17 cellular contexts compared by ENCODE assay signal in genomic region chr2:223560704-223561435, GRCh38. TPM values are rescaled to one million over a fixed set of nuclear protein-coding genes. Genes with fewer than 3 reads are reported as not detected.
A peak's percentile ranks its signal among the peaks of the same experiment; 100 is the strongest.
DNase-seq lines count a peak whose midpoint lies in the region; ATAC-seq and TF ChIP-seq lines count a peak whose summit lies in the region.
"Had no signal": no experiment of that assay in that cellular context is flagged by ENCODE, and none has a peak within 500 bp of the region (broad histone marks: within the 10 kb centered on the region; RNA-seq: fewer than 3 reads in every experiment).

No MANE protein-coding gene starts in this region.

- DNase-seq in DMS79 treated with DMSO at 0.1 percent for 48 hours (lab: John Stamatoyannopoulos, UW) (peak; percentile 24), DMS79 (lab: John Stamatoyannopoulos, UW) (no peak), NCI-H510A treated with DMSO at 0.1 percent for 48 hours (lab: John Stamatoyannopoulos, UW) (peak; percentile 75), endodermal cell (no peak), anterior cingulate cortex (lab: John Stamatoyannopoulos, UW) (no peak), ascending aorta (ENCODE audit: low spot score in 2 of 2) (no peak), mesothelial cell of epicardium (ENCODE audit: low spot score in 2 of 2, unreplicated experiment in 2 of 2) (no peak)
- DNase-seq: 8988T; activated CD4-positive, alpha-beta T cell treated with anti-CD3 and anti-CD28 coated beads for 1 hour; activated gamma-delta T cell treated with Interleukin-2 at 50 U/mL for 16 hours; GDM1; GOT3; lower lobe of right lung; MV-4-11; SJCRH30; tibial artery had no signal

- no peaks in the 10 kb centered on the region for H3K9me3 Mint-ChIP-seq in endodermal cell
- no peaks in the 10 kb centered on the region for H3K9me3 Mint-ChIP-seq in mesothelial cell of epicardium

- H3K36me3 ChIP-seq in endodermal cell (ENCODE audit: control insufficient read depth, insufficient read depth, low read length): no peaks in the 10 kb centered on the region
- no peaks in the 10 kb centered on the region for H3K36me3 ChIP-seq in ascending aorta
- H3K36me3 ChIP-seq: lower lobe of right lung, SJCRH30, tibial artery had no signal

- no peak for ATAC-seq in HG03354 (IDR thresholded peaks at IDR 0.05; ENCODE audit: poor library complexity, severe bottlenecking, unreplicated experiment)
- ATAC-seq: lower lobe of right lung had no signal

- no peaks in the 10 kb centered on the region for H3K9me3 ChIP-seq in endodermal cell (ENCODE audit: control insufficient read depth, low read length)
- no peaks in the 10 kb centered on the region for H3K9me3 ChIP-seq in ascending aorta
- H3K9me3 ChIP-seq: lower lobe of right lung, SJCRH30, tibial artery had no signal

- H3K27ac Mint-ChIP-seq in endodermal cell: no peak overlapping the region
- H3K27ac Mint-ChIP-seq in mesothelial cell of epicardium: no peak overlapping the region

- H3K4me1 ChIP-seq in endodermal cell (ENCODE audit: control insufficient read depth, insufficient read depth, low read length): no peaks in the 10 kb centered on the region
- no peaks in the 10 kb centered on the region for H3K4me1 ChIP-seq in ascending aorta
- H3K4me1 ChIP-seq: lower lobe of right lung, SJCRH30, tibial artery had no signal

- TF ChIP-seq CTCF in endodermal cell (conservative IDR thresholded peaks at IDR 0.05): peak; percentile 21
- no peak for TF ChIP-seq CTCF in ascending aorta (IDR thresholded peaks at IDR 0.05)
- TF ChIP-seq CTCF in mesothelial cell of epicardium (IDR thresholded peaks at IDR 0.05; ENCODE audit: unreplicated experiment): no peak

- no peak overlapping the region for H3K4me3 Mint-ChIP-seq in endodermal cell
- no peak overlapping the region for H3K4me3 Mint-ChIP-seq in mesothelial cell of epicardium

- H3K4me1 Mint-ChIP-seq in endodermal cell: peaks cover 3% of the 10 kb centered on the region
- H3K4me1 Mint-ChIP-seq in mesothelial cell of epicardium: peaks cover 4% of the 10 kb centered on the region

- no peaks in the 10 kb centered on the region for H3K27me3 ChIP-seq in endodermal cell (ENCODE audit: control insufficient read depth, insufficient read depth, low read length, poor library complexity, severe bottlenecking)
- H3K27me3 ChIP-seq in ascending aorta: no peaks in the 10 kb centered on the region
- H3K27me3 ChIP-seq: tibial artery had no signal

- peaks cover 3% of the 10 kb centered on the region for H3K27me3 Mint-ChIP-seq in endodermal cell (ENCODE audit: insufficient read depth)
- no peaks in the 10 kb centered on the region for H3K27me3 Mint-ChIP-seq in mesothelial cell of epicardium (ENCODE audit: low read depth)

- WGBS in endodermal cell (ENCODE audit: insufficient coverage in 1 of 2, insufficient read length in 1 of 2), 2 experiments: 83 to 84% methylated on average over 4 to 7 of the region's 7 CpGs

- H3K27ac ChIP-seq in endodermal cell (ENCODE audit: low read depth, low read length) (no peak overlapping the region), ascending aorta (no peak overlapping the region)
- H3K27ac ChIP-seq: lower lobe of right lung, SJCRH30, tibial artery had no signal

- H3K9ac ChIP-seq in endodermal cell (ENCODE audit: extremely low read depth, low read length, poor library complexity, severe bottlenecking): no peak overlapping the region

- intact Hi-C loops in ascending aorta (cut with DNase I): no loop called here

- H3K4me3 ChIP-seq in endodermal cell (ENCODE audit: low read length) (no peak overlapping the region), ascending aorta (no peak overlapping the region)
- H3K4me3 ChIP-seq: lower lobe of right lung, SJCRH30, tibial artery had no signal

- H3K36me3 Mint-ChIP-seq in endodermal cell (ENCODE audit: low read depth): no peaks in the 10 kb centered on the region
- H3K36me3 Mint-ChIP-seq in mesothelial cell of epicardium: no peaks in the 10 kb centered on the region

RNA-seq across cellular contexts. Expression of gene SCG2, which starts 41.3 kb away (rescaled TPM):
- total RNA-seq in endodermal cell (under 1 TPM in 1 of 2 donors, not detected in 1; 0.13 TPM), ascending aorta (0.32 TPM), mesothelial cell of epicardium (2.0 to 2.3 TPM (median 2.0 TPM) in 3 replicates)
- polyA plus RNA-seq in endodermal cell (2013, experiment 1 of 2): 5.3 TPM
- polyA plus RNA-seq in endodermal cell (2013, experiment 2 of 2): 6.2 TPM
- total RNA-seq: SJCRH30 had no signal

Comparison
In these comparisons a context has a peak if more than half of its experiments do, and no peak if none do; other contexts are left out.
1. DNase-seq: peak in DMS79 treated with DMSO at 0.1 percent for 48 hours (single experiment) and NCI-H510A treated with DMSO at 0.1 percent for 48 hours (single experiment); none in DMS79 (single experiment), endodermal cell (single experiment), anterior cingulate cortex (0 of 58), ascending aorta (0 of 2) and mesothelial cell of epicardium (0 of 2).